22 cellular contexts compared by ENCODE assay signal in the genomic region with DNA sequence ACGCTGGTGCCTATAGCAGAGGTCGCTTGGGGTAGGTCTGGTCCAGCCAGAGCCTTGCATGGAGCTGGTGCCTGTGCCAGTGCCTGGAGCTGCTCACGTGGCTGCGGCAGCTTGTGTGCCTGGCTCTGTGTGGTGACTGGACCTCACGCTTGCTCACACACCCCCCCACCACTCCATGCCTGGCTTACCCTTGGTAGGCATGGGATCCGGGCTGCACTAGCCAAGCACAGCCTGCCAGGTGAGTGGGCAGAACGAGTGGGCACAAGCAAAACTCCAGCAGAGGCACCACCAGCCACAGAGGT. TPM values are rescaled to one million over a fixed set of nuclear protein-coding genes. Genes with fewer than 3 reads are reported as not detected.
A peak's percentile ranks its signal among the peaks of the same experiment; 100 is the strongest.
DNase-seq lines count a peak whose midpoint lies in the region; ATAC-seq, FAIRE-seq and TF ChIP-seq lines count a peak whose summit lies in the region.
"Had no signal": no experiment of that assay in that cellular context is flagged by ENCODE, and none has a peak within 500 bp of the region (broad histone marks: within the 10 kb centered on the region; RNA-seq: fewer than 3 reads in every experiment).

No MANE protein-coding gene starts in this region.

- no peak overlapping the region for H2AK5ac ChIP-seq in neuronal stem cell (ENCODE audit: low read depth, low read length)

- no CpG with 5 or more reads among the region's 7 CpGs for WGBS in neuronal stem cell (ENCODE audit: extremely low coverage in 2 of 2, insufficient read length in 2 of 2, insufficient replicate concordance in 1 of 2), 2 donors

- TF ChIP-seq POLR2A in H54 (IDR thresholded peaks at IDR 0.05; ENCODE audit: low read depth, low read length): 0 out of 2 replicates have a peak, but pooled peaks have one; percentile 3

- TF ChIP-seq CTCF in BE2C (IDR thresholded peaks at IDR 0.05; ENCODE audit: low read depth, low read length): no peak

- H3K9ac ChIP-seq in neuronal stem cell (ENCODE audit: low read depth, low read length, poor library complexity) (no peak overlapping the region), Karpas-422 (ENCODE audit: low read length) (no peak overlapping the region)

- H3K36me3 ChIP-seq in neuronal stem cell (replicated peaks in 1 of 2; ENCODE audit: control insufficient read depth in 2 of 2, insufficient read depth in 2 of 2, low read length in 2 of 2): peaks cover 0 to 2% of the 10 kb centered on the region in 2 donors
- no peaks in the 10 kb centered on the region for H3K36me3 ChIP-seq in BE2C
- H3K36me3 ChIP-seq in Karpas-422 (ENCODE audit: insufficient read depth, low read length): no peaks in the 10 kb centered on the region

- H3K4me1 ChIP-seq in neuronal stem cell (ENCODE audit: control insufficient read depth in 2 of 2, insufficient read depth in 1 of 2, low read depth in 1 of 2, low read length in 2 of 2) (no peaks in the 10 kb centered on the region), BE2C (no peaks in the 10 kb centered on the region), Karpas-422 (ENCODE audit: low read length) (no peaks in the 10 kb centered on the region)
- H3K4me1 ChIP-seq: A549 had no signal

- H3K4me3 ChIP-seq in neuronal stem cell (ENCODE audit: low read length in 2 of 2) (peak overlapping the region in 1 of 2 donors; percentile 34), BE2C (ENCODE audit: low read depth, low read length) (no peak overlapping the region), Karpas-422 (ENCODE audit: low read length) (no peak overlapping the region)
- H3K4me3 ChIP-seq: A549 had no signal

- H3K9me3 ChIP-seq in neuronal stem cell (replicated peaks in 1 of 2; ENCODE audit: control insufficient read depth in 2 of 2, insufficient read depth in 1 of 2, low read depth in 1 of 2, low read length in 2 of 2) (peaks cover 0 to 2% of the 10 kb centered on the region in 2 donors), BE2C (no peaks in the 10 kb centered on the region), Karpas-422 (ENCODE audit: low read length) (no peaks in the 10 kb centered on the region)

- H4K8ac ChIP-seq in neuronal stem cell (ENCODE audit: low read depth, low read length): no peak overlapping the region

- no peak overlapping the region for H2BK120ac ChIP-seq in neuronal stem cell (ENCODE audit: low read depth, low read length)

- no peak overlapping the region for H2BK5ac ChIP-seq in neuronal stem cell (ENCODE audit: low read length)

- peaks cover 5% of the 10 kb centered on the region for H3K79me1 ChIP-seq in neuronal stem cell (ENCODE audit: low read depth, low read length)

- peak overlapping the region; percentile 67 for H3K23ac ChIP-seq in neuronal stem cell (ENCODE audit: low read depth, low read length, poor library complexity)

- H3K4ac ChIP-seq in neuronal stem cell (ENCODE audit: low read length): no peak overlapping the region

- H4K20me1 ChIP-seq in Karpas-422 (ENCODE audit: insufficient read depth, low read depth, low read length): no peaks in the 10 kb centered on the region

- H3K18ac ChIP-seq in neuronal stem cell (ENCODE audit: low read length): no peak overlapping the region

- FAIRE-seq in H54 (lab: Jason Lieb, UNC) (no peak), HTR-8/SVneo (lab: Jason Lieb, UNC) (peak; percentile 92)
- FAIRE-seq: A549, G401.6, GM12892 had no signal

- no peak overlapping the region for H3K4me2 ChIP-seq in neuronal stem cell (ENCODE audit: insufficient read depth, low read length, poor library complexity, severe bottlenecking)
- H3K4me2 ChIP-seq in Karpas-422 (ENCODE audit: low read depth, low read length, poor library complexity, severe bottlenecking): no peak overlapping the region
- H3K4me2 ChIP-seq: A549 had no signal

- ATAC-seq in HG02678 (IDR thresholded peaks at IDR 0.05; ENCODE audit: unreplicated experiment): no peak
- ATAC-seq: A549 had no signal

- H3K9me2 ChIP-seq in Karpas-422 (replicated peaks; ENCODE audit: insufficient read depth, low read length): no peaks in the 10 kb centered on the region

- peak overlapping the region; percentile 87 for H3K14ac ChIP-seq in neuronal stem cell (ENCODE audit: low read length)

- H3K27me3 ChIP-seq in neuronal stem cell (ENCODE audit: control insufficient read depth in 3 of 3, insufficient read depth in 3 of 3, low read depth in 1 of 3, low read length in 3 of 3): no peaks in the 10 kb centered on the region
- H3K27me3 ChIP-seq in BE2C: no peaks in the 10 kb centered on the region
- H3K27me3 ChIP-seq in Karpas-422 (ENCODE audit: low read length): no peaks in the 10 kb centered on the region

- no peak overlapping the region for H2AFZ ChIP-seq in neuronal stem cell (ENCODE audit: low read length)
- no peak overlapping the region for H2AFZ ChIP-seq in Karpas-422 (ENCODE audit: low read length)

- H3K27ac ChIP-seq in neuronal stem cell (replicated peaks; ENCODE audit: low read length) (no peak overlapping the region), Karpas-422 (ENCODE audit: low read length) (no peak overlapping the region)
- H3K27ac ChIP-seq: A549 had no signal

- no peak overlapping the region for H2BK15ac ChIP-seq in neuronal stem cell (ENCODE audit: low read length)

- H4K91ac ChIP-seq in neuronal stem cell (ENCODE audit: low read depth, low read length, poor library complexity): no peak overlapping the region

- H3K79me2 ChIP-seq in Karpas-422 (ENCODE audit: low read length): no peaks in the 10 kb centered on the region

- no peak overlapping the region for H2BK12ac ChIP-seq in neuronal stem cell (ENCODE audit: low read length)

- no peak for DNase-seq in H54 (ENCODE audit: insufficient read length, low spot score)
- DNase-seq in HTR-8/SVneo (ENCODE audit: insufficient read length, low spot score): no peak
- no peak for DNase-seq in neuronal stem cell (ENCODE audit: low spot score)
- no peak for DNase-seq in BE2C
- no peak for DNase-seq in Karpas-422
- DNase-seq: 8988T; ACHN; AML-193; C1 segment of cervical spinal cord; Calu3; CD4-positive, alpha-beta memory T cell; COR-L47; DMS153; DND-41; GOT3; H7; HCEC 1CT had no signal

RNA-seq across cellular contexts. Expression of a gene that starts 13.0 kb away (rescaled TPM):
- polyA plus RNA-seq in neuronal stem cell (2013, experiment 1 of 2): 23.7 TPM
- 21.4 TPM for polyA plus RNA-seq in neuronal stem cell (2013, experiment 2 of 2)
- polyA plus RNA-seq in BE2C (2012; ENCODE audit: insufficient read depth, insufficient read length, low read depth): 29.0 TPM
- 0.22 TPM in 1 of 2 replicates, not detected in the other for total RNA-seq in Karpas-422 (2014; rRNA removed; shearing (Covaris generic); ENCODE audit: low replicate concordance)

RNA-seq across cellular contexts. Expression of a gene that starts 16.9 kb away (rescaled TPM):
- 0.25 TPM for polyA plus RNA-seq in neuronal stem cell (2013, experiment 1 of 2)
- polyA plus RNA-seq in neuronal stem cell (2013, experiment 2 of 2): 0.30 TPM
- polyA plus RNA-seq in BE2C (2012; ENCODE audit: insufficient read depth, insufficient read length, low read depth): 2.3 TPM
- total RNA-seq in Karpas-422 (2014; rRNA removed; shearing (Covaris generic); ENCODE audit: low replicate concordance): not detected in 2 replicates
- total RNA-seq: H7 had no signal
- polyA plus RNA-seq: A549, BJ had no signal

RNA-seq across cellular contexts. Expression of a gene that starts 20.9 kb away (rescaled TPM):
- 50.8 TPM for polyA plus RNA-seq in neuronal stem cell (2013, experiment 1 of 2)
- polyA plus RNA-seq in neuronal stem cell (2013, experiment 2 of 2): 50.5 TPM
- polyA plus RNA-seq in BE2C (2012; ENCODE audit: insufficient read depth, insufficient read length, low read depth): 192 TPM
- total RNA-seq in Karpas-422 (2014; rRNA removed; shearing (Covaris generic); ENCODE audit: low replicate concordance): 53.4 and 80.1 TPM in 2 replicates

RNA-seq across cellular contexts. Expression of a gene that starts 32.1 kb away (rescaled TPM):
- 16.8 TPM for polyA plus RNA-seq in neuronal stem cell (2013, experiment 1 of 2)
- polyA plus RNA-seq in neuronal stem cell (2013, experiment 2 of 2): 16.4 TPM
- 39.5 TPM for polyA plus RNA-seq in BE2C (2012; ENCODE audit: insufficient read depth, insufficient read length, low read depth)
- 18.6 and 34.5 TPM in 2 replicates for total RNA-seq in Karpas-422 (2014; rRNA removed; shearing (Covaris generic); ENCODE audit: low replicate concordance)

RNA-seq across cellular contexts. Expression of a gene that starts 46.8 kb away (rescaled TPM):
- 13.8 TPM for polyA plus RNA-seq in neuronal stem cell (2013, experiment 1 of 2)
- polyA plus RNA-seq in neuronal stem cell (2013, experiment 2 of 2): 15.1 TPM
- polyA plus RNA-seq in BE2C (2012; ENCODE audit: insufficient read depth, insufficient read length, low read depth): 24.9 TPM
- total RNA-seq in Karpas-422 (2014; rRNA removed; shearing (Covaris generic); ENCODE audit: low replicate concordance): not detected in 2 replicates
